In genomic region chr18:79750980-79751571, GRCh38 we compare ENCODE assay signal across 16 cellular contexts. TPM values are rescaled to one million over a fixed set of nuclear protein-coding genes. Genes with fewer than 3 reads are reported as not detected.
A peak's percentile ranks its signal among the peaks of the same experiment; 100 is the strongest.
DNase-seq lines count a peak whose midpoint lies in the region; ATAC-seq, FAIRE-seq and TF ChIP-seq lines count a peak whose summit lies in the region.
"Had no signal": no experiment of that assay in that cellular context is flagged by ENCODE, and none has a peak within 500 bp of the region (broad histone marks: within the 10 kb centered on the region; RNA-seq: fewer than 3 reads in every experiment).

No MANE protein-coding gene starts in this region.

- H4K20me1 ChIP-seq in osteoblast (ENCODE audit: insufficient read depth, low read length) = peaks cover 4% of the 10 kb centered on the region

- peak; percentile 39 for DNase-seq in activated effector memory CD4-positive, alpha-beta T cell treated with anti-CD3 and anti-CD28 coated beads, Interleukin-2, amount 50 U/mL, for 16 hours
- no peak for DNase-seq in activated effector memory CD4-positive, alpha-beta T cell treated with Interleukin-2 at 50 U/mL for 16 hours
- peak; percentile 19 for DNase-seq in globus pallidus (ENCODE audit: low spot score)
- peak; percentile 85 for DNase-seq in osteoblast (ENCODE audit: insufficient read length, low spot score, missing footprints)
- no peak for DNase-seq in urothelium cell line (ENCODE audit: low spot score)
- DNase-seq in T-helper 1 cell = no peak
- DNase-seq in ACHN = no peak
- no peak for DNase-seq in activated CD8-positive, alpha-beta T cell treated with anti-CD3 and anti-CD28 coated beads for 36 hours
- DNase-seq: activated CD4-positive, alpha-beta T cell treated with anti-CD3 and anti-CD28 coated beads, Interleukin-2, amount 50 U/mL, for 4 hours; cerebellar nuclear complex; islet precursor cell; NCI-H1694 had no signal

- no peak overlapping the region for H3K4me3 Mint-ChIP-seq in activated CD8-positive, alpha-beta T cell treated with anti-CD3 and anti-CD28 coated beads for 36 hours

- H3K4me2 ChIP-seq in osteoblast (ENCODE audit: insufficient read depth, low read length) = no peak overlapping the region

- in situ Hi-C loops in ACHN (cut with HindIII; ENCODE audit: low pct_ligation_motif_present, low pct_unique_long_range_greater_than_20kb, low sequenced_read_pairs) = no loop called here

- H2AFZ ChIP-seq in osteoblast (ENCODE audit: low read length) = no peak overlapping the region

- H3K4me1 ChIP-seq in osteoblast (ENCODE audit: insufficient read depth, low read length) = no peaks in the 10 kb centered on the region
- H3K4me1 ChIP-seq: HAP-1, heart left ventricle had no signal

- H3K36me3 ChIP-seq in osteoblast (ENCODE audit: insufficient read depth, low read length) = peaks cover 19% of the 10 kb centered on the region

- peaks cover 2% of the 10 kb centered on the region for H3K9me3 Mint-ChIP-seq in activated CD8-positive, alpha-beta T cell treated with anti-CD3 and anti-CD28 coated beads for 36 hours

- no peaks in the 10 kb centered on the region for H3K27me3 ChIP-seq in osteoblast (ENCODE audit: insufficient read depth, low read length)
- H3K27me3 ChIP-seq: heart left ventricle had no signal

- ATAC-seq in activated CD8-positive, alpha-beta T cell treated with anti-CD3 and anti-CD28 coated beads for 36 hours = no peak

- H3K27ac ChIP-seq in osteoblast (ENCODE audit: low read depth, low read length) = no peak overlapping the region
- H3K27ac ChIP-seq: heart left ventricle, thoracic aorta had no signal

- POLR2A ChIA-PET in activated CD8-positive, alpha-beta T cell treated with anti-CD3 and anti-CD28 coated beads for 36 hours (lab: Charles Lee) = no interaction called here

- no peaks in the 10 kb centered on the region for H3K9me3 ChIP-seq in osteoblast (ENCODE audit: low read depth, low read length)
- H3K9me3 ChIP-seq: HAP-1, heart left ventricle, thoracic aorta had no signal

- no peaks in the 10 kb centered on the region for H3K27me3 Mint-ChIP-seq in activated CD8-positive, alpha-beta T cell treated with anti-CD3 and anti-CD28 coated beads for 36 hours

- CTCF ChIA-PET in activated CD8-positive, alpha-beta T cell treated with anti-CD3 and anti-CD28 coated beads for 36 hours (lab: Charles Lee) = no interaction called here

- H3K36me3 Mint-ChIP-seq in activated CD8-positive, alpha-beta T cell treated with anti-CD3 and anti-CD28 coated beads for 36 hours (ENCODE audit: low read depth) = peaks cover 52% of the 10 kb centered on the region

- no peak overlapping the region for H3K4me3 ChIP-seq in osteoblast (ENCODE audit: insufficient read depth, low read length)
- H3K4me3 ChIP-seq: HAP-1, heart left ventricle, thoracic aorta had no signal

- no peak for TF ChIP-seq CTCF in osteoblast (IDR thresholded peaks at IDR 0.05; ENCODE audit: extremely low read depth, low read depth, low read length)
- no peak for TF ChIP-seq CTCF in activated CD8-positive, alpha-beta T cell treated with anti-CD3 and anti-CD28 coated beads for 36 hours (IDR thresholded peaks at IDR 0.05)

- peak; percentile 69 for FAIRE-seq in urothelium cell line (lab: Jason Lieb, UNC)

- intact Hi-C loops in activated CD8-positive, alpha-beta T cell treated with anti-CD3 and anti-CD28 coated beads for 36 hours (cut with micrococcal nuclease) = no loop called here

- peaks cover 3% of the 10 kb centered on the region for H3K4me1 Mint-ChIP-seq in activated CD8-positive, alpha-beta T cell treated with anti-CD3 and anti-CD28 coated beads for 36 hours (ENCODE audit: low read depth)

- H3K27ac Mint-ChIP-seq in activated CD8-positive, alpha-beta T cell treated with anti-CD3 and anti-CD28 coated beads for 36 hours = no peak overlapping the region

- no peaks in the 10 kb centered on the region for H3K79me2 ChIP-seq in osteoblast (ENCODE audit: insufficient read depth, low read length)

RNA-seq across cellular contexts. Expression of gene KCNG2, which starts 46.7 kb away (rescaled TPM):
- total RNA-seq in osteoblast = not detected in 2 replicates
- total RNA-seq in activated CD8-positive, alpha-beta T cell treated with anti-CD3 and anti-CD28 coated beads for 36 hours = not detected
- total RNA-seq: MCF 10A had no signal

Comparison
In these comparisons a context has a peak if more than half of its experiments do, and no peak if none do; other contexts are left out.
1. DNase-seq: peak in activated effector memory CD4-positive, alpha-beta T cell treated with anti-CD3 and anti-CD28 coated beads, Interleukin-2, amount 50 U/mL, for 16 hours (single experiment), globus pallidus (single experiment) and osteoblast (single experiment); none in activated effector memory CD4-positive, alpha-beta T cell treated with Interleukin-2 at 50 U/mL for 16 hours (single experiment), urothelium cell line (single experiment), T-helper 1 cell (0 of 5), ACHN (single experiment) and activated CD8-positive, alpha-beta T cell treated with anti-CD3 and anti-CD28 coated beads for 36 hours (single experiment).